1 cellular context compared by ENCODE assay signal in genomic region chr5:81752644-81752963, GRCh38.
TF ChIP-seq lines count a peak whose summit lies in the region.

No MANE protein-coding gene starts in this region.

TF ChIP-seq in IMR-90, 13 proteins besides CTCF, POLR2A, EP300 and RAD21:
- TF ChIP-seq MAZ (IDR thresholded peaks at IDR 0.05; ENCODE audit: borderline replicate concordance, low read depth, low read length): no peak
- TF ChIP-seq RCOR1 (IDR thresholded peaks at IDR 0.05; ENCODE audit: insufficient replicate concordance, low read length): no peak
- TF ChIP-seq BHLHE40 (IDR thresholded peaks at IDR 0.05; ENCODE audit: low read depth, low read length): no peak
- TF ChIP-seq CEBPB (IDR thresholded peaks at IDR 0.05; ENCODE audit: low read depth, low read length): no peak
- no peak for TF ChIP-seq NFE2L2 (IDR thresholded peaks at IDR 0.05; ENCODE audit: low read depth, low read length)
- no peak for TF ChIP-seq ELK1 (IDR thresholded peaks at IDR 0.05; ENCODE audit: borderline replicate concordance, low read depth, low read length)
- no peak for TF ChIP-seq RFX5 (IDR thresholded peaks at IDR 0.05; ENCODE audit: low read depth, low read length)
- no peak for TF ChIP-seq SMC3 (IDR thresholded peaks at IDR 0.05; ENCODE audit: low read depth, low read length)
